Comparison of ENCODE assay signal across 15 cellular contexts in genomic region chr22:27487600-27488450, GRCh38.
DNase-seq lines count a peak whose midpoint lies in the region; ATAC-seq and TF ChIP-seq lines count a peak whose summit lies in the region.
"Had no signal": no experiment of that assay in that cellular context is flagged by ENCODE, and none has a peak within 500 bp of the region (broad histone marks: within the 10 kb centered on the region; RNA-seq: fewer than 3 reads in every experiment).

No MANE protein-coding gene starts in this region.

- no peaks in the 10 kb centered on the region for H3K36me3 ChIP-seq in PC-9 (ENCODE audit: low read depth)
- H3K36me3 ChIP-seq: HAP-1, spleen had no signal

- no peak for TF ChIP-seq CTCF in PC-9 (conservative IDR thresholded peaks at IDR 0.05)
- peak; percentile 54 for TF ChIP-seq CTCF in osteocyte (IDR thresholded peaks at IDR 0.05)

- intact Hi-C loops in PC-9 (cut with micrococcal nuclease; ENCODE audit: unreplicated experiment), result no loop called here

- ATAC-seq in HG03045 (IDR thresholded peaks at IDR 0.05; ENCODE audit: unreplicated experiment) (no peak), HG02852 (IDR thresholded peaks at IDR 0.05; ENCODE audit: unreplicated experiment) (no peak)

- H3K79me2 ChIP-seq in PC-9 (ENCODE audit: low read depth), result no peaks in the 10 kb centered on the region

- H3K4me1 ChIP-seq in PC-9 (replicated peaks; ENCODE audit: insufficient read depth), result peaks cover 27% of the 10 kb centered on the region
- H3K4me1 ChIP-seq: HAP-1, spleen had no signal

- H3K27ac ChIP-seq in PC-9, result no peak overlapping the region
- H3K27ac ChIP-seq: dorsolateral prefrontal cortex, spleen had no signal

- H4K20me1 ChIP-seq in PC-9 (ENCODE audit: insufficient read depth), result no peaks in the 10 kb centered on the region

- H3K9me3 Mint-ChIP-seq in osteocyte (ENCODE audit: unreplicated experiment), result peaks cover 4% of the 10 kb centered on the region

- peak overlapping the region; percentile 50 for H3K4me2 ChIP-seq in PC-9

- no peaks in the 10 kb centered on the region for H3K9me3 ChIP-seq in PC-9 (ENCODE audit: insufficient read depth, low read depth)
- H3K9me3 ChIP-seq: HAP-1 had no signal

- H3K4me3 ChIP-seq in PC-9, result no peak overlapping the region
- H3K4me3 ChIP-seq: dorsolateral prefrontal cortex, HAP-1, spleen had no signal

- POLR2A ChIA-PET in PC-9 (lab: Charles Lee; ENCODE audit: unreplicated experiment), result interaction anchor here (0.7 kb wide), 1 partner anchor 26 kb away, joined by 4 read pairs; no protein-coding TSS in a partner anchor

- no TSS peak for BruUV-seq in PC-9 (replicated peaks; lab: Mats Ljungman, UMichigan)

- peaks cover 4% of the 10 kb centered on the region for H3K36me3 Mint-ChIP-seq in osteocyte (ENCODE audit: unreplicated experiment)

- peaks cover 34% of the 10 kb centered on the region for H3K4me1 Mint-ChIP-seq in osteocyte (ENCODE audit: unreplicated experiment)
- H3K4me1 Mint-ChIP-seq: activated B cell treated with CpG ODN at 0.5 μM for 24 hours had no signal

- no peaks in the 10 kb centered on the region for H3K9me2 ChIP-seq in PC-9 (ENCODE audit: insufficient read depth)

- H3K27ac Mint-ChIP-seq in osteocyte (ENCODE audit: unreplicated experiment), result peak overlapping the region; percentile 72
- H3K27ac Mint-ChIP-seq: activated B cell treated with CpG ODN at 0.5 μM for 24 hours had no signal

- H3K4me3 Mint-ChIP-seq in osteocyte (ENCODE audit: unreplicated experiment), result peak overlapping the region; percentile 31
- H3K4me3 Mint-ChIP-seq: activated B cell treated with CpG ODN at 0.5 μM for 24 hours had no signal

- CTCF ChIA-PET in PC-9 (lab: Charles Lee), result interaction anchor here (0.8 kb wide), 1 partner anchor 11 kb away, joined by 3 read pairs; no protein-coding TSS in a partner anchor

- peak; percentile 49 for DNase-seq in Daoy (ENCODE audit: low read depth)
- DNase-seq in PC-9, result peak; percentile 20 to 64
- peak; percentile 43 for DNase-seq in fibroblast of peridontal ligament (ENCODE audit: extremely low read depth)
- DNase-seq in osteocyte (ENCODE audit: extremely low spot score, unreplicated experiment), result no peak
- no peak for DNase-seq in cortex of kidney (lab: John Stamatoyannopoulos, UW)
- no peak for DNase-seq in NOMO-1 treated with dmso at 0.1 percent for 144 hours (lab: John Stamatoyannopoulos, UW; ENCODE audit: unreplicated experiment)
- DNase-seq: activated B cell treated with CpG ODN at 0.5 μM for 24 hours; activated T-cell treated with anti-CD3 and anti-CD28 coated beads, Interleukin-2, amount 50 U/mL, for 1 hour; dorsolateral prefrontal cortex; mesendoderm; MV-4-11; spleen had no signal

- H3K27me3 Mint-ChIP-seq in osteocyte (ENCODE audit: unreplicated experiment), result peaks cover under 1% of the 10 kb centered on the region

- H3K27me3 ChIP-seq in PC-9 (ENCODE audit: insufficient read depth, low read depth), result no peaks in the 10 kb centered on the region

- no peaks in the 10 kb centered on the region; the same call in 1 of the 2 replicates for H3F3A ChIP-seq in PC-9 (ENCODE audit: insufficient read depth, low read depth)

- H2AFZ ChIP-seq in PC-9, result no peak overlapping the region

Comparison
In these comparisons a context has a peak if more than half of its experiments do, and no peak if none do; other contexts are left out.
1. DNase-seq: peak in Daoy (single experiment), PC-9 (2 of 2) and fibroblast of peridontal ligament (single experiment); none in osteocyte (single experiment), cortex of kidney (single experiment) and NOMO-1 treated with dmso at 0.1 percent for 144 hours (single experiment).